9 cellular contexts compared by ENCODE assay signal in genomic region chr17:45016823-45017222, GRCh38. TPM values are rescaled to one million over a fixed set of nuclear protein-coding genes. Genes with fewer than 3 reads are reported as not detected.
A peak's percentile ranks its signal among the peaks of the same experiment; 100 is the strongest.
DNase-seq lines count a peak whose midpoint lies in the region; ATAC-seq and TF ChIP-seq lines count a peak whose summit lies in the region.
"Had no signal": no experiment of that assay in that cellular context is flagged by ENCODE, and none has a peak within 500 bp of the region (broad histone marks: within the 10 kb centered on the region; RNA-seq: fewer than 3 reads in every experiment).

No MANE protein-coding gene starts in this region.

- H3F3A ChIP-seq in OCI-LY1 (ENCODE audit: insufficient read depth, low read length) = no peaks in the 10 kb centered on the region

- ATAC-seq in sciatic nerve = no peak

- H3K9me3 ChIP-seq in AG04450 (ENCODE audit: control insufficient read depth, insufficient read depth, low read length) (no peaks in the 10 kb centered on the region), OCI-LY1 (ENCODE audit: low read length) (no peaks in the 10 kb centered on the region), left ventricle myocardium inferior (replicated peaks) (no peaks in the 10 kb centered on the region)

- POLR2A ChIA-PET in AG04450 (lab: Yijun Ruan, JAX) = interaction anchor here (0.6 kb wide), 1 partner anchor 353 kb away, joined by 4 read pairs; no protein-coding TSS in a partner anchor

- no peaks in the 10 kb centered on the region for H3K9me2 ChIP-seq in OCI-LY1 (ENCODE audit: low read depth, low read length)

- H3K36me3 ChIP-seq in OCI-LY1 (ENCODE audit: insufficient read depth, low read length) = no peaks in the 10 kb centered on the region
- no peaks in the 10 kb centered on the region for H3K36me3 ChIP-seq in left ventricle myocardium inferior

- H3K4me3 ChIP-seq in AG04450 (ENCODE audit: low read depth, low read length) (no peak overlapping the region), OCI-LY1 (ENCODE audit: low read depth, low read length, poor library complexity, severe bottlenecking) (no peak overlapping the region), fibroblast of the aortic adventitia (ENCODE audit: low read depth, low read length) (no peak overlapping the region), left ventricle myocardium inferior (no peak overlapping the region)

- intact Hi-C loops in sciatic nerve (cut with DNase I) (no loop called here), left ventricle myocardium inferior (cut with micrococcal nuclease) (loop anchor here (10.0 kb wide), 1 partner anchor 242 kb away; no protein-coding TSS in a partner anchor)

- TF ChIP-seq CTCF in AG04450 (IDR thresholded peaks at IDR 0.05; ENCODE audit: low read depth, low read length) (peak; percentile 34), GM12873 (IDR thresholded peaks at IDR 0.05; ENCODE audit: insufficient read depth, low read depth, low read length, missing control alignments) (peak; percentile 56), OCI-LY1 (IDR thresholded peaks at IDR 0.05; ENCODE audit: low read length) (peak; percentile 42; the same call in 1 of the 2 replicates), fibroblast of the aortic adventitia (IDR thresholded peaks at IDR 0.05; ENCODE audit: insufficient read depth, low read length) (peak; percentile 41), left ventricle myocardium inferior (IDR thresholded peaks at IDR 0.05; ENCODE audit: borderline replicate concordance) (no peak)

- no peak overlapping the region for H3K9ac ChIP-seq in OCI-LY1 (ENCODE audit: low read length)

- H3K27me3 ChIP-seq in AG04450 (ENCODE audit: control insufficient read depth, insufficient read depth, low read length) (peaks cover 6% of the 10 kb centered on the region), OCI-LY1 (ENCODE audit: insufficient read depth, low read length) (peaks cover 27% of the 10 kb centered on the region), left ventricle myocardium inferior (ENCODE audit: low read depth) (peaks cover 9% of the 10 kb centered on the region)

- H3K4me2 ChIP-seq in OCI-LY1 (ENCODE audit: low read length) = no peak overlapping the region

- H3K27ac ChIP-seq in AG04450 (ENCODE audit: low read depth, low read length) = no peak overlapping the region
- no peak overlapping the region for H3K27ac ChIP-seq in OCI-LY1 (ENCODE audit: low read depth, low read length, poor library complexity, severe bottlenecking)
- no peak overlapping the region for H3K27ac ChIP-seq in left ventricle myocardium inferior (replicated peaks)

- H3K4me1 ChIP-seq in OCI-LY1 (ENCODE audit: insufficient read depth, low read length, severe bottlenecking) = peaks cover 16% of the 10 kb centered on the region
- peaks cover 51% of the 10 kb centered on the region for H3K4me1 ChIP-seq in left ventricle myocardium inferior

- no peaks in the 10 kb centered on the region for H4K20me1 ChIP-seq in OCI-LY1 (ENCODE audit: insufficient read depth, low read length)

- no peak for DNase-seq in AG04450 (ENCODE audit: low read depth, low spot score)
- no peak for DNase-seq in fibroblast of the aortic adventitia (ENCODE audit: low read depth)
- DNase-seq in sciatic nerve (ENCODE audit: low spot score) = no peak
- DNase-seq in activated CD8-positive, alpha-beta memory T cell treated with anti-CD3 and anti-CD28 coated beads for 24 hours = no peak
- DNase-seq in NCI-H748 treated with DMSO at 0.1 percent for 48 hours (lab: John Stamatoyannopoulos, UW) = no peak
- no peak for DNase-seq in left ventricle myocardium inferior
- DNase-seq: NCI-H187 had no signal

- CTCF ChIA-PET in AG04450 (lab: Charles Lee) = interaction anchor here (0.5 to 10.9 kb wide), 2 partner anchors 80 to 96 kb away, joined by 3 to 244 read pairs; no protein-coding TSS in a partner anchor

- H2AFZ ChIP-seq in OCI-LY1 (ENCODE audit: low read length) = no peak overlapping the region

- no peaks in the 10 kb centered on the region for H3K79me2 ChIP-seq in OCI-LY1 (ENCODE audit: insufficient read depth, low read length)

RNA-seq across cellular contexts. Expression of gene DCAKD, which starts 34.6 kb away (rescaled TPM):
- polyA plus RNA-seq in AG04450 (2011; rRNA removed) = 21.8 and 29.1 TPM in 2 replicates
- polyA minus RNA-seq in AG04450 (2011; rRNA and poly(A)+ RNA removed) = 50.3 and 67.2 TPM in 2 replicates
- total RNA-seq in fibroblast of the aortic adventitia (ENCODE audit: low replicate concordance) (22.2 and 31.3 TPM in 2 replicates), sciatic nerve (40.9 TPM), left ventricle myocardium inferior (25.9 TPM)

RNA-seq across cellular contexts. Expression of gene NMT1, which starts 44.3 kb away (rescaled TPM):
- 60.6 and 63.6 TPM in 2 replicates for polyA plus RNA-seq in AG04450 (2011; rRNA removed)
- 62.0 and 70.9 TPM in 2 replicates for polyA minus RNA-seq in AG04450 (2011; rRNA and poly(A)+ RNA removed)
- 77.6 and 296 TPM in 2 replicates for total RNA-seq in fibroblast of the aortic adventitia (ENCODE audit: low replicate concordance)
- 98.4 TPM for total RNA-seq in sciatic nerve
- total RNA-seq in left ventricle myocardium inferior = 86.0 TPM

RNA-seq across cellular contexts. Expression of gene C1QL1, which starts 48.7 kb away (rescaled TPM):
- polyA plus RNA-seq in AG04450 (2011; rRNA removed) = 1.9 and 2.2 TPM in 2 replicates
- 1.1 and 1.8 TPM in 2 replicates for polyA minus RNA-seq in AG04450 (2011; rRNA and poly(A)+ RNA removed)
- total RNA-seq in fibroblast of the aortic adventitia (ENCODE audit: low replicate concordance) (0.09 TPM in 1 of 2 replicates, not detected in the other), sciatic nerve (6.0 TPM), left ventricle myocardium inferior (0.74 TPM)
